Comparison of ENCODE assay signal across 9 cellular contexts in the genomic region with DNA sequence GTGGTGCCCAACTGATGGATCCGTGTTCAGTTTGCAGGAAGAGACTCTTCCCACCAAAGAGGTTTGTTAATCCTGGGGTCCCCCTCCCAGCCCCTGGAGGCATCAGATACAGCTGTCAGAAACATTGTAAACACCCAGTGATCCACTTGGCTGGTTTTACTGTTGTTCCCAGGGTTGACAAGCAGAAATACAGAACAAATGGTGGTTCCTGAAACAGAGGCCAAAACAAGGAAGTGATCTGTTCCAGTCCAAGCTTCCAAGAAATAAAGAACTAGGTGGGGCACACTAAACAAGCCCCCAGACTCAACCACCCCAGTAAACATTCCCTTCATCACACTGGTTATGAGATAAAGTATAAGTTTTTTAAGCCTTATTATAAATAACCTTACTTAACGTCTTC. TPM values are rescaled to one million over a fixed set of nuclear protein-coding genes. Genes with fewer than 3 reads are reported as not detected.
DNase-seq lines count a peak whose midpoint lies in the region; ATAC-seq and TF ChIP-seq lines count a peak whose summit lies in the region.
"Had no signal": no experiment of that assay in that cellular context is flagged by ENCODE, and none has a peak within 500 bp of the region (broad histone marks: within the 10 kb centered on the region; RNA-seq: fewer than 3 reads in every experiment).

No MANE protein-coding gene starts in this region.

- in situ Hi-C loops in G401 (cut with HindIII; ENCODE audit: low sequenced_read_pairs): no loop called here

- intact Hi-C loops in activated CD4-positive, alpha-beta T cell treated with anti-CD3 and anti-CD28 coated beads for 36 hours (cut with DNase I, micrococcal nuclease): loop anchor here in 1 of 2 experiments (5.0 kb wide), 1 partner anchor 394 kb away; the partner anchor contains the start of gene VBP1

- TF ChIP-seq CTCF in hepatocyte (IDR thresholded peaks at IDR 0.05; ENCODE audit: poor library complexity): no peak
- TF ChIP-seq CTCF in foreskin keratinocyte (conservative IDR thresholded peaks at IDR 0.05): no peak

- peaks cover 51% of the 10 kb centered on the region for H3K79me2 ChIP-seq in hepatocyte

- no peak overlapping the region for H3K27ac Mint-ChIP-seq in activated CD4-positive, alpha-beta T cell treated with anti-CD3 and anti-CD28 coated beads for 36 hours
- peak overlapping the region; percentile 91 for H3K27ac Mint-ChIP-seq in T-helper 17 cell
- H3K27ac Mint-ChIP-seq in stimulated activated memory B cell treated with anti-CD40 and anti-IgM and Interleukin-4, amounts not matched to agents 10 μg/mL and 1 μg/mL and 100 μg/mL, for 72 hours: no peak overlapping the region

- H3K9me3 ChIP-seq in T-helper 17 cell (ENCODE audit: control insufficient read depth, low read length, poor library complexity, severe bottlenecking) (no peaks in the 10 kb centered on the region), hepatocyte (ENCODE audit: low read depth) (no peaks in the 10 kb centered on the region)

- no peak overlapping the region for H2AFZ ChIP-seq in hepatocyte

- peak overlapping the region; percentile 80 for H3K4me2 ChIP-seq in hepatocyte

- peaks cover 9% of the 10 kb centered on the region for H3K9me3 Mint-ChIP-seq in activated CD4-positive, alpha-beta T cell treated with anti-CD3 and anti-CD28 coated beads for 36 hours (ENCODE audit: low read depth)
- no peaks in the 10 kb centered on the region for H3K9me3 Mint-ChIP-seq in stimulated activated memory B cell treated with anti-CD40 and anti-IgM and Interleukin-4, amounts not matched to agents 10 μg/mL and 1 μg/mL and 100 μg/mL, for 72 hours

- no peaks in the 10 kb centered on the region for H3K36me3 ChIP-seq in hepatocyte (replicated peaks; ENCODE audit: insufficient read depth, low read depth)

- no peaks in the 10 kb centered on the region for H3K9me2 ChIP-seq in hepatocyte (replicated peaks; ENCODE audit: insufficient read depth)

- H3K27ac ChIP-seq in hepatocyte (peak overlapping the region; percentile 99), foreskin keratinocyte (no peak overlapping the region)

- no peaks in the 10 kb centered on the region for H3K27me3 Mint-ChIP-seq in activated CD4-positive, alpha-beta T cell treated with anti-CD3 and anti-CD28 coated beads for 36 hours
- no peaks in the 10 kb centered on the region for H3K27me3 Mint-ChIP-seq in T-helper 17 cell
- H3K27me3 Mint-ChIP-seq in stimulated activated memory B cell treated with anti-CD40 and anti-IgM and Interleukin-4, amounts not matched to agents 10 μg/mL and 1 μg/mL and 100 μg/mL, for 72 hours: no peaks in the 10 kb centered on the region

- H3K27me3 ChIP-seq in hepatocyte: no peaks in the 10 kb centered on the region
- H3K27me3 ChIP-seq in foreskin keratinocyte: no peaks in the 10 kb centered on the region

- peak overlapping the region; percentile 90 for H3K4me3 Mint-ChIP-seq in activated CD4-positive, alpha-beta T cell treated with anti-CD3 and anti-CD28 coated beads for 36 hours
- H3K4me3 Mint-ChIP-seq in T-helper 17 cell: peak overlapping the region; percentile 15
- H3K4me3 Mint-ChIP-seq in stimulated activated memory B cell treated with anti-CD40 and anti-IgM and Interleukin-4, amounts not matched to agents 10 μg/mL and 1 μg/mL and 100 μg/mL, for 72 hours: peak overlapping the region; percentile 2

- POLR2A ChIA-PET in activated CD4-positive, alpha-beta T cell treated with anti-CD3 and anti-CD28 coated beads for 36 hours (lab: Charles Lee): no interaction called here

- 46% methylated on average over 2 of the region's 2 CpGs for WGBS in hepatocyte (ENCODE audit: low lambda C conversion rate, missing lambda C conversion rate)

- H3K4me3 ChIP-seq in hepatocyte: peak overlapping the region; percentile 88

- H3K4me1 ChIP-seq in hepatocyte (ENCODE audit: insufficient read depth) (no peaks in the 10 kb centered on the region), foreskin keratinocyte (no peaks in the 10 kb centered on the region)

- peaks cover 14% of the 10 kb centered on the region for H3K36me3 Mint-ChIP-seq in activated CD4-positive, alpha-beta T cell treated with anti-CD3 and anti-CD28 coated beads for 36 hours (ENCODE audit: low read depth)
- no peaks in the 10 kb centered on the region for H3K36me3 Mint-ChIP-seq in T-helper 17 cell (ENCODE audit: low read depth)
- H3K36me3 Mint-ChIP-seq in stimulated activated memory B cell treated with anti-CD40 and anti-IgM and Interleukin-4, amounts not matched to agents 10 μg/mL and 1 μg/mL and 100 μg/mL, for 72 hours: peaks cover 7% of the 10 kb centered on the region

- DNase-seq in activated CD4-positive, alpha-beta T cell treated with anti-CD3 and anti-CD28 coated beads for 36 hours: no peak
- no peak for DNase-seq in activated CD4-positive, alpha-beta T cell treated with anti-CD3 and anti-CD28 coated beads for 48 hours
- no peak for DNase-seq in T-helper 17 cell
- no peak for DNase-seq in hepatocyte (ENCODE audit: low spot score)
- DNase-seq in LoVo (ENCODE audit: low spot score): no peak
- no peak for DNase-seq in foreskin keratinocyte
- DNase-seq in G401 (ENCODE audit: low spot score): no peak
- DNase-seq: NCI-H774 had no signal

- no peak for ATAC-seq in activated CD4-positive, alpha-beta T cell treated with anti-CD3 and anti-CD28 coated beads for 36 hours
- ATAC-seq in T-helper 17 cell: no peak
- no peak for ATAC-seq in stimulated activated memory B cell treated with anti-CD40 and anti-IgM and Interleukin-4, amounts not matched to agents 10 μg/mL and 1 μg/mL and 100 μg/mL, for 72 hours
- ATAC-seq in foreskin keratinocyte: no peak

- CTCF ChIA-PET in activated CD4-positive, alpha-beta T cell treated with anti-CD3 and anti-CD28 coated beads for 36 hours (lab: Charles Lee): no interaction called here

- no peaks in the 10 kb centered on the region for H4K20me1 ChIP-seq in hepatocyte (ENCODE audit: insufficient read depth, poor library complexity, severe bottlenecking)

- H3K4me1 Mint-ChIP-seq in activated CD4-positive, alpha-beta T cell treated with anti-CD3 and anti-CD28 coated beads for 36 hours: peaks cover 31% of the 10 kb centered on the region
- peaks cover 11% of the 10 kb centered on the region for H3K4me1 Mint-ChIP-seq in T-helper 17 cell
- H3K4me1 Mint-ChIP-seq in stimulated activated memory B cell treated with anti-CD40 and anti-IgM and Interleukin-4, amounts not matched to agents 10 μg/mL and 1 μg/mL and 100 μg/mL, for 72 hours: peaks cover 22% of the 10 kb centered on the region

RNA-seq across cellular contexts. Expression of gene SPRY3, which starts 1.1 kb away (rescaled TPM):
- under 1 TPM; 0.16 to 0.27 TPM for total RNA-seq in activated CD4-positive, alpha-beta T cell treated with anti-CD3 and anti-CD28 coated beads for 36 hours
- total RNA-seq in T-helper 17 cell: under 1 TPM; 0.87 to 0.96 TPM
- total RNA-seq in hepatocyte: 1.5 and 1.9 TPM in 2 replicates
- 0.41 and 0.65 TPM in 2 replicates for polyA plus RNA-seq in hepatocyte
- total RNA-seq in foreskin keratinocyte: 0.07 and 0.10 TPM in 2 replicates
- 0.04 and 0.08 TPM in 2 replicates for polyA plus RNA-seq in foreskin keratinocyte
- 0.10 TPM in 1 of 2 replicates, not detected in the other for total RNA-seq in G401 (2014; rRNA removed; shearing (Covaris generic))

RNA-seq across cellular contexts. Expression of gene TMLHE, which starts 1.4 kb away (rescaled TPM):
- total RNA-seq in activated CD4-positive, alpha-beta T cell treated with anti-CD3 and anti-CD28 coated beads for 36 hours: 10 to 100 TPM; 13.3 to 16.5 TPM
- total RNA-seq in T-helper 17 cell (10 to 100 TPM in 1 of 2 donors, 1 to 10 TPM in 1; 6.6 to 14.4 TPM), hepatocyte (19.5 and 25.6 TPM in 2 replicates), foreskin keratinocyte (9.8 and 10.2 TPM in 2 replicates)
- polyA plus RNA-seq in hepatocyte (12.3 and 15.3 TPM in 2 replicates), foreskin keratinocyte (6.7 TPM in 2 replicates)
- 9.9 and 14.6 TPM in 2 replicates for total RNA-seq in G401 (2014; rRNA removed; shearing (Covaris generic))

Comparison
In these comparisons a context has a peak if more than half of its experiments do, and no peak if none do; other contexts are left out.
1. H3K4me3 Mint-ChIP-seq: peak in every context shown above with its lines; median percentile 90 in activated CD4-positive, alpha-beta T cell treated with anti-CD3 and anti-CD28 coated beads for 36 hours; 15 in T-helper 17 cell; 2 in stimulated activated memory B cell treated with anti-CD40 and anti-IgM and Interleukin-4, amounts not matched to agents 10 μg/mL and 1 μg/mL and 100 μg/mL, for 72 hours.